1 cellular context compared by ENCODE assay signal in genomic region chr11:66606608-66607007, GRCh38.
TF ChIP-seq lines count a peak whose summit lies in the region.

No MANE protein-coding gene starts in this region.

TF ChIP-seq in HepG2, 621 proteins besides CTCF, POLR2A, EP300 and RAD21:
- TF ChIP-seq, protein P1, sequence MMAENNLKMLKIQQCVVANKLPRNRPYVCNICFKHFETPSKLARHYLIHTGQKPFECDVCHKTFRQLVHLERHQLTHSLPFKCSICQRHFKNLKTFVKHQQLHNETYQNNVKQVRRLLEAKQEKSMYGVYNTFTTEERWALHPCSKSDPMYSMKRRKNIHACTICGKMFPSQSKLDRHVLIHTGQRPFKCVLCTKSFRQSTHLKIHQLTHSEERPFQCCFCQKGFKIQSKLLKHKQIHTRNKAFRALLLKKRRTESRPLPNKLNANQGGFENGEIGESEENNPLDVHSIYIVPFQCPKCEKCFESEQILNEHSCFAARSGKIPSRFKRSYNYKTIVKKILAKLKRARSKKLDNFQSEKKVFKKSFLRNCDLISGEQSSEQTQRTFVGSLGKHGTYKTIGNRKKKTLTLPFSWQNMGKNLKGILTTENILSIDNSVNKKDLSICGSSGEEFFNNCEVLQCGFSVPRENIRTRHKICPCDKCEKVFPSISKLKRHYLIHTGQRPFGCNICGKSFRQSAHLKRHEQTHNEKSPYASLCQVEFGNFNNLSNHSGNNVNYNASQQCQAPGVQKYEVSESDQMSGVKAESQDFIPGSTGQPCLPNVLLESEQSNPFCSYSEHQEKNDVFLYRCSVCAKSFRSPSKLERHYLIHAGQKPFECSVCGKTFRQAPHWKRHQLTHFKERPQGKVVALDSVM (CRISPR knock-in tag; IDR thresholded peaks at IDR 0.05) = peak; percentile 88
- peak; percentile 86 for TF ChIP-seq ZNF121 (CRISPR knock-in tag; IDR thresholded peaks at IDR 0.05)
